19 cellular contexts compared by ENCODE assay signal in the genomic region with DNA sequence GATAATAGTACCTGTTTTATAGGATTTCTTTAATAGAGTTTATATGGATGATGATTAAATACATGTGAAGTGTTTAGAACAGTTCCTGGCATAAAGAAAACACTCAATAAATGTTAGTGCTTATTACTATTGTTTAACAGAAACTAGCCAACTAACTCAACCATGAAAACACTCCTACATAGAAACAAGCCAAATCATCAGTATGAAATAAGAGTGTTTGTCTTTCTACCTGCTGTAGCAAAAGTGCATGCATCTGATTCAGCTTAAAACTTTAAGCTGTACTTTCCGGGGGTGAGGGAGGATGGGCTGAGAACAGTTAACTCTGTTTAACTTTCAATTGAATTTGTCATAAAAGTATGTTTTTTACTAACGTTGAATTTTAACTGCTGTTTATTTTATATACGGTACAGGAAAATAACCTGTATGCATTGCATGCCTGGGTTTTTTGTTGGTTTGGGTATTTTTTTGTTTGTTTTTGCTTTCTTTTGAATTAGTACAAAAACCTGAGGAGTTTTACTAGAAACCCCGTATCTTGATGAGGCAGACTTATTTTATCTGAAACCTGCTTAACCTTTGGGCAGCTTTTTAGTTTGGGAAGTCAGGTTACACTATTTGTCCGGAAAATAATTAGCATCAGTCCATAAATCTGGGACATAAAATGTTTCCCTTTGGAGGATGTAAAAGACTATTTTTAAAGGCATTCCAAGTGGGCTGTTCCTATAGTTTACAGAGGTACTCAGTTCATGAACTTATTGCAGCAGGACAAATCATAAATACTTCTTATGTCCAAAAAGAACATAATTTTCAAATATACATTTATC. TPM values are rescaled to one million over a fixed set of nuclear protein-coding genes. Genes with fewer than 3 reads are reported as not detected.
A peak's percentile ranks its signal among the peaks of the same experiment; 100 is the strongest.
DNase-seq lines count a peak whose midpoint lies in the region; ATAC-seq and TF ChIP-seq lines count a peak whose summit lies in the region.
"Had no signal": no experiment of that assay in that cellular context is flagged by ENCODE, and none has a peak within 500 bp of the region (broad histone marks: within the 10 kb centered on the region; RNA-seq: fewer than 3 reads in every experiment).

No MANE protein-coding gene starts in this region.

- no peaks in the 10 kb centered on the region for H3K27me3 Mint-ChIP-seq in activated CD4-positive, alpha-beta T cell treated with anti-CD3 and anti-CD28 coated beads for 36 hours
- H3K27me3 Mint-ChIP-seq: activated naive CD8-positive, alpha-beta T cell; CD4-positive, CD25-positive, alpha-beta regulatory T cell; progenitor cell of endocrine pancreas had no signal

- peak overlapping the region; percentile 47 for H3K27ac Mint-ChIP-seq in activated CD4-positive, alpha-beta T cell treated with anti-CD3 and anti-CD28 coated beads for 36 hours
- H3K27ac Mint-ChIP-seq: activated naive CD8-positive, alpha-beta T cell; progenitor cell of endocrine pancreas had no signal

- H3K9ac ChIP-seq in smooth muscle cell (ENCODE audit: low read depth) = no peak overlapping the region

- intact Hi-C loops in activated CD4-positive, alpha-beta T cell treated with anti-CD3 and anti-CD28 coated beads for 36 hours (cut with DNase I, micrococcal nuclease) = no loop called here
- intact Hi-C loops in adrenal gland (cut with DNase I) = no loop called here
- intact Hi-C loops in vagina (cut with DNase I) = no loop called here
- intact Hi-C loops in mucosa of descending colon (cut with DNase I, micrococcal nuclease) = no loop called here

- H2AFZ ChIP-seq in smooth muscle cell (ENCODE audit: low read depth) = no peak overlapping the region

- H3K9me3 ChIP-seq in adrenal gland (replicated peaks in 1 of 3) (peaks cover 0 to 4% (median 0%) of the 10 kb centered on the region in 3 donors), vagina (no peaks in the 10 kb centered on the region), BE2C (no peaks in the 10 kb centered on the region), smooth muscle cell (replicated peaks; ENCODE audit: low read depth) (no peaks in the 10 kb centered on the region), mucosa of descending colon (no peaks in the 10 kb centered on the region)
- H3K9me3 ChIP-seq: spleen, upper lobe of right lung had no signal

- peak overlapping the region in 3 of 5 donors; percentile 11 to 33 (median 19) for H3K27ac ChIP-seq in adrenal gland
- H3K27ac ChIP-seq in vagina = peak overlapping the region; percentile 6
- H3K27ac ChIP-seq in smooth muscle cell (ENCODE audit: low read depth) = no peak overlapping the region
- H3K27ac ChIP-seq: spleen, upper lobe of right lung had no signal

- peaks cover 18% of the 10 kb centered on the region for H3K36me3 Mint-ChIP-seq in activated CD4-positive, alpha-beta T cell treated with anti-CD3 and anti-CD28 coated beads for 36 hours (ENCODE audit: low read depth)

- POLR2A ChIA-PET in activated CD4-positive, alpha-beta T cell treated with anti-CD3 and anti-CD28 coated beads for 36 hours (lab: Charles Lee) = no interaction called here

- H3F3A ChIP-seq in smooth muscle cell (ENCODE audit: low read depth) = no peaks in the 10 kb centered on the region

- CTCF ChIA-PET in activated CD4-positive, alpha-beta T cell treated with anti-CD3 and anti-CD28 coated beads for 36 hours (lab: Charles Lee) = interaction anchor here (0.6 kb wide), 1 partner anchor 69 kb away, joined by 3 read pairs; no protein-coding TSS in a partner anchor

- no peak for TF ChIP-seq CTCF in adrenal gland (IDR thresholded peaks at IDR 0.05)
- no peak for TF ChIP-seq CTCF in vagina (IDR thresholded peaks at IDR 0.05)
- TF ChIP-seq CTCF in BE2C (IDR thresholded peaks at IDR 0.05; ENCODE audit: low read depth, low read length) = no peak
- no peak for TF ChIP-seq CTCF in smooth muscle cell (IDR thresholded peaks at IDR 0.05; ENCODE audit: borderline replicate concordance, insufficient read depth, poor library complexity, severe bottlenecking)
- TF ChIP-seq CTCF in mucosa of descending colon (IDR thresholded peaks at IDR 0.05) = no peak

- no peak for DNase-seq in activated CD4-positive, alpha-beta T cell treated with anti-CD3 and anti-CD28 coated beads for 36 hours
- DNase-seq in activated CD4-positive, alpha-beta T cell treated with anti-CD3 and anti-CD28 coated beads, Interleukin-2, amount 50 U/mL, for 4 hours = no peak
- no peak for DNase-seq in adrenal gland
- peak; percentile 92 for DNase-seq in left kidney (ENCODE audit: low read depth, low spot score)
- no peak for DNase-seq in vagina (ENCODE audit: extremely low spot score in 2 of 2)
- DNase-seq in BE2C = no peak
- DNase-seq in smooth muscle cell (lab: John Stamatoyannopoulos, UW; ENCODE audit: unreplicated experiment) = no peak
- no peak for DNase-seq in mucosa of descending colon
- DNase-seq: CD4-positive, CD25-positive, alpha-beta regulatory T cell; hypothalamus; left cardiac atrium; NCI-H2081; NCI-H748 treated with DMSO at 0.1 percent for 48 hours; spleen; stimulated activated naive CD4-positive, alpha-beta T cell treated with Interleukin-2 at 50 U/mL for 16 hours; upper lobe of right lung had no signal

- no peaks in the 10 kb centered on the region for H3K27me3 ChIP-seq in adrenal gland
- H3K27me3 ChIP-seq in vagina = no peaks in the 10 kb centered on the region
- H3K27me3 ChIP-seq in BE2C = no peaks in the 10 kb centered on the region
- H3K27me3 ChIP-seq in smooth muscle cell (ENCODE audit: low read depth) = no peaks in the 10 kb centered on the region
- H3K27me3 ChIP-seq: spleen, upper lobe of right lung had no signal

- H3K79me2 ChIP-seq in smooth muscle cell (ENCODE audit: low read depth) = peaks cover 4% of the 10 kb centered on the region

- H3K4me3 ChIP-seq in adrenal gland = peak overlapping the region in 1 of 4 donors; percentile 14
- H3K4me3 ChIP-seq in vagina = no peak overlapping the region
- H3K4me3 ChIP-seq in BE2C (ENCODE audit: low read depth, low read length) = no peak overlapping the region
- H3K4me3 ChIP-seq in smooth muscle cell = no peak overlapping the region
- no peak overlapping the region for H3K4me3 ChIP-seq in mucosa of descending colon
- H3K4me3 ChIP-seq: spleen, upper lobe of right lung had no signal

- H3K4me1 Mint-ChIP-seq in activated CD4-positive, alpha-beta T cell treated with anti-CD3 and anti-CD28 coated beads for 36 hours = peaks cover 45% of the 10 kb centered on the region

- no peaks in the 10 kb centered on the region for H3K9me3 Mint-ChIP-seq in activated CD4-positive, alpha-beta T cell treated with anti-CD3 and anti-CD28 coated beads for 36 hours (ENCODE audit: low read depth)
- H3K9me3 Mint-ChIP-seq: CD4-positive, CD25-positive, alpha-beta regulatory T cell had no signal

- H4K20me1 ChIP-seq in smooth muscle cell (ENCODE audit: low read depth) = peaks cover 1% of the 10 kb centered on the region

- WGBS in adrenal gland, 4 donors = 59 to 68% (median 64%) methylated on average over 5 of the region's 5 CpGs
- WGBS in smooth muscle cell (ENCODE audit: low lambda C conversion rate) = 87% methylated on average over 5 of the region's 5 CpGs

- H3K4me3 Mint-ChIP-seq in activated CD4-positive, alpha-beta T cell treated with anti-CD3 and anti-CD28 coated beads for 36 hours = no peak overlapping the region
- H3K4me3 Mint-ChIP-seq: activated naive CD8-positive, alpha-beta T cell; CD4-positive, CD25-positive, alpha-beta regulatory T cell had no signal

- H3K4me2 ChIP-seq in smooth muscle cell = no peak overlapping the region

- TF ChIP-seq POLR2A in adrenal gland (IDR thresholded peaks at IDR 0.05) = no peak
- TF ChIP-seq POLR2A in vagina (IDR thresholded peaks at IDR 0.05) = no peak

- no peaks in the 10 kb centered on the region for H3K36me3 ChIP-seq in adrenal gland (replicated peaks in 1 of 2)
- no peaks in the 10 kb centered on the region for H3K36me3 ChIP-seq in vagina
- peaks cover 5% of the 10 kb centered on the region for H3K36me3 ChIP-seq in BE2C
- H3K36me3 ChIP-seq in smooth muscle cell (ENCODE audit: low read depth) = no peaks in the 10 kb centered on the region
- no peaks in the 10 kb centered on the region for H3K36me3 ChIP-seq in mucosa of descending colon (ENCODE audit: low read depth)
- H3K36me3 ChIP-seq: upper lobe of right lung had no signal

- peak; percentile 33 for ATAC-seq in activated CD4-positive, alpha-beta T cell treated with anti-CD3 and anti-CD28 coated beads for 36 hours
- no peak for ATAC-seq in mucosa of descending colon
- ATAC-seq: left cardiac atrium, upper lobe of right lung had no signal

- H3K4me1 ChIP-seq in adrenal gland (replicated peaks in 1 of 2) = peaks cover 11 to 51% of the 10 kb centered on the region in 2 donors
- H3K4me1 ChIP-seq in vagina = peaks cover 20% of the 10 kb centered on the region
- H3K4me1 ChIP-seq in BE2C = no peaks in the 10 kb centered on the region
- H3K4me1 ChIP-seq in smooth muscle cell (ENCODE audit: low read depth) = peaks cover 8% of the 10 kb centered on the region
- H3K4me1 ChIP-seq in mucosa of descending colon (ENCODE audit: low read depth) = no peaks in the 10 kb centered on the region

RNA-seq across cellular contexts. Expression of a gene that starts 6.5 kb away (rescaled TPM):
- total RNA-seq in activated CD4-positive, alpha-beta T cell treated with anti-CD3 and anti-CD28 coated beads for 36 hours = under 1 TPM; 0.11 TPM
- total RNA-seq in adrenal gland (10 to 100 TPM; 16.6 to 90.0 (median 50.6) TPM), vagina (0.49 TPM), smooth muscle cell (not detected in 2 replicates), mucosa of descending colon (1 to 10 TPM in 1 of 3 donors, under 1 TPM in 2; 0.17 to 4.1 (median 0.22) TPM)
- polyA plus RNA-seq in adrenal gland (10 to 100 TPM in 2 of 3 donors, 1 to 10 TPM in 1; 3.1 to 17.9 (median 15.8) TPM), smooth muscle cell (0.07 TPM in 1 of 2 replicates, not detected in the other)
- 8.6 TPM for polyA plus RNA-seq in BE2C (2012; ENCODE audit: insufficient read depth, insufficient read length, low read depth)
- total RNA-seq: A172, progenitor cell of endocrine pancreas had no signal
